Comparison of ENCODE assay signal across 8 cellular contexts in the genomic region with DNA sequence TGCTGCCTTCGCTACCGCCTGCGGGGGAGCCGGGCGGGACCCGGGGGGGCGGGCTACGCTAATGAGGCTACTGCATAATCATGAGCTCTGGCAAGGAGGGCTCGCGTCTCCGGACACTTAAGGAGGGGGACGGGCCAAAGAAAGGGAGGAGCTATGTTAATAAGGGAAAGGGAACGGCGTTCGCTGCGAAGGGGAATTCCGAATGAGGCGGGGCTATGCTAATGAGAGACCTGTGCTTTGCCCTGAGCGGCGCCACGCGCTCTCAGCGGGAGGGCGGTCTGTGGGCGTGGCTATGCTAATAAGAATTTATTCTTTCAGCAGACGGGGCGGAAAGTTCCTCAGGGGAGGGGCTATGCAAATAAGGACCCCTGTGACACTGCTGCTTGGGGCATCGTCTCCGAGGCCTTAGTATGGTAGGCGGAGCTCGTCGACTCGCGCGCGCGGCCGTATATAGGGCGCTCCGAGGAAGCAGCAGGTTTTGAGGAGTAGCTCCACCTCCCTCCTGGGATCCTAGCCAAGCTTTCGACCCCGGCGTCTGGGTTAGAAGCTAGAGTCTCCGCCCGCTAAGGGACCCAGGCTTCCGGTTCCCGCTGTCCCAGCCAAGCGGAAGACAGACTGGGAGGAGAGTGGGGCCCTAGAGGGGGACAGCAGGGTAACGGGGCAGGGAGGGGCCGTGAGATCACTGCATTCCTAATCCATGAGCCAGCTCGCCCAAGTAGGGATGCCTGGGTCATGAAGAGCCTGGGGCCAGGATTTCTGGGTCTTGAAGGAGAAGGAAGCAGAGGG. TPM values are rescaled to one million over a fixed set of nuclear protein-coding genes. Genes with fewer than 3 reads are reported as not detected.
A peak's percentile ranks its signal among the peaks of the same experiment; 100 is the strongest.
DNase-seq lines count a peak whose midpoint lies in the region; ATAC-seq and TF ChIP-seq lines count a peak whose summit lies in the region.

Gene RRAS, minus strand, starts transcription at position 31 of the 786 bp plus-strand sequence. CDS start 45 bp downstream, outside the sequence.

- TF ChIP-seq EP300 in esophagus muscularis mucosa (IDR thresholded peaks at IDR 0.05) = peak; percentile 53

- peak within 1 kb of the TSS; percentile 42 for H3K9ac ChIP-seq in KMS-11

- H3K4me1 ChIP-seq in KMS-11 (ENCODE audit: low read depth, poor library complexity, severe bottlenecking) (peaks cover 35% of the 10 kb centered on the region), Peyer's patch (peaks cover 0 to 36% (median 0%) of the 10 kb centered on the region in 4 donors), esophagus muscularis mucosa (peaks cover 59 to 80% (median 79%) of the 10 kb centered on the region in 4 donors), muscle layer of duodenum (ENCODE audit: control insufficient read depth in 1 of 2, insufficient read depth in 2 of 2, low read length in 2 of 2) (peaks cover 21 to 57% of the 10 kb centered on the region in 2 donors)

- H3K4me2 ChIP-seq in KMS-11 = peak within 1 kb of the TSS; percentile 84

- TF ChIP-seq CTCF in KMS-11 (conservative IDR thresholded peaks at IDR 0.05; ENCODE audit: low read depth, low read length) = no peak
- TF ChIP-seq CTCF in Peyer's patch (IDR thresholded peaks at IDR 0.05) = peak in 1 of 6 experiments; percentile 3
- TF ChIP-seq CTCF in esophagus muscularis mucosa (IDR thresholded peaks at IDR 0.05) = no peak

- WGBS in esophagus muscularis mucosa = 0% methylated on average over 26 of the region's 51 CpGs

- H3K27ac ChIP-seq in KMS-11 = peak within 1 kb of the TSS; percentile 70
- H3K27ac ChIP-seq in Peyer's patch = peak within 1 kb of the TSS; percentile 85 to 98 (median 96)
- H3K27ac ChIP-seq in esophagus muscularis mucosa (replicated peaks in 1 of 4) = peak within 1 kb of the TSS; percentile 98 to 100 (median 98)
- peak within 1 kb of the TSS; percentile 100 for H3K27ac ChIP-seq in muscle layer of duodenum (ENCODE audit: low read length)

- ATAC-seq in GM21737 (IDR thresholded peaks at IDR 0.05; ENCODE audit: unreplicated experiment) = peak; percentile 54

- H3K9me3 ChIP-seq in Peyer's patch = no peaks in the 10 kb centered on the region
- H3K9me3 ChIP-seq in esophagus muscularis mucosa = no peaks in the 10 kb centered on the region
- no peaks in the 10 kb centered on the region for H3K9me3 ChIP-seq in muscle layer of duodenum (ENCODE audit: control insufficient read depth in 1 of 2, low read length in 2 of 2)

- peak; percentile 99 for DNase-seq in DMS53 treated with DMSO at 0.1 percent for 48 hours (lab: John Stamatoyannopoulos, UW; ENCODE audit: unreplicated experiment)
- peak; percentile 99 to 100 (median 100) for DNase-seq in Peyer's patch
- DNase-seq in activated T-helper 1 cell treated with Interleukin-2 at 50 U/mL for 16 hours (ENCODE audit: low read depth) = peak; percentile 99
- peak; percentile 100 for DNase-seq in esophagus muscularis mucosa (ENCODE audit: extremely low spot score)
- peak; percentile 99 to 100 for DNase-seq in stimulated activated CD8-positive, alpha-beta memory T cell treated with anti-CD3 and anti-CD28 coated beads, Interleukin-7, amount 100 ng/mL, for 4 hours (ENCODE audit: low read depth in 2 of 2)

- intact Hi-C loops in esophagus muscularis mucosa (cut with DNase I) = loop anchor here (5.0 kb wide), 1 partner anchor 37 kb away; the partner anchor contains the start of gene PRMT1

- TF ChIP-seq POLR2A in Peyer's patch (IDR thresholded peaks at IDR 0.05) (peak; percentile 85 to 96), esophagus muscularis mucosa (IDR thresholded peaks at IDR 0.05; ENCODE audit: low read depth) (no peak)

- peaks cover 28% of the 10 kb centered on the region for H3K79me2 ChIP-seq in KMS-11 (ENCODE audit: insufficient read depth, low read depth)

- no peaks in the 10 kb centered on the region for H3K36me3 ChIP-seq in KMS-11 (ENCODE audit: insufficient read depth)
- peaks cover 0 to 6% (median 0%) of the 10 kb centered on the region in 3 donors for H3K36me3 ChIP-seq in Peyer's patch
- peaks cover 0 to 26% (median 23%) of the 10 kb centered on the region in 4 donors for H3K36me3 ChIP-seq in esophagus muscularis mucosa
- H3K36me3 ChIP-seq in muscle layer of duodenum (ENCODE audit: control insufficient read depth in 1 of 2, insufficient read depth in 2 of 2, low read length in 2 of 2) = peaks cover under 1 to 14% of the 10 kb centered on the region in 2 donors

- peak within 1 kb of the TSS; percentile 63; the same call in 1 of the 2 replicates for H2AFZ ChIP-seq in KMS-11 (ENCODE audit: low read depth)

- H3K4me3 ChIP-seq in KMS-11 (IDR thresholded peaks at IDR 0.05; ENCODE audit: insufficient read depth, low read depth, low read length) (no peak within 1 kb of the TSS), Peyer's patch (peak within 1 kb of the TSS; percentile 66 to 87 (median 76)), esophagus muscularis mucosa (peak within 1 kb of the TSS; percentile 69 to 97 (median 83)), muscle layer of duodenum (ENCODE audit: low read depth in 1 of 2, low read length in 2 of 2) (peak within 1 kb of the TSS; percentile 69 to 78)

- peaks cover 14% of the 10 kb centered on the region; the same call in 1 of the 2 replicates for H3K27me3 ChIP-seq in KMS-11 (ENCODE audit: insufficient read depth, low read depth)
- H3K27me3 ChIP-seq in Peyer's patch = no peaks in the 10 kb centered on the region
- H3K27me3 ChIP-seq in esophagus muscularis mucosa = no peaks in the 10 kb centered on the region
- H3K27me3 ChIP-seq in muscle layer of duodenum (ENCODE audit: low read depth, low read length) = no peaks in the 10 kb centered on the region

- H4K20me1 ChIP-seq in KMS-11 (ENCODE audit: insufficient read depth) = no peaks in the 10 kb centered on the region

RNA-seq across cellular contexts. Expression of gene RRAS, which starts in this region (rescaled TPM):
- total RNA-seq in Peyer's patch = 10 to 100 TPM; 17.2 to 48.0 (median 32.4) TPM
- 100 to 1,000 TPM; 134 to 205 (median 187) TPM for total RNA-seq in esophagus muscularis mucosa
